Comparison of ENCODE assay signal across 1 cellular context in genomic region chr10:49187950-49188761, GRCh38.
TF ChIP-seq lines count a peak whose summit lies in the region.

TMEM273 (minus strand) TSS chr10:49188391; CDS start chr10:49188336, 55 bp downstream.

TF ChIP-seq in GM12878, 131 proteins besides CTCF, POLR2A, EP300 and RAD21 (continued from another document):
- TF ChIP-seq HSF1 (IDR thresholded peaks at IDR 0.05; ENCODE audit: low read depth, low read length) (no peak), KDM1A (IDR thresholded peaks at IDR 0.05; ENCODE audit: borderline replicate concordance) (no peak), ZNF217 (IDR thresholded peaks at IDR 0.05) (no peak), MTA2 (IDR thresholded peaks at IDR 0.05; ENCODE audit: low read depth) (peak; percentile 35; the same call in 1 of the 2 replicates), POU2F2 (IDR thresholded peaks at IDR 0.05; ENCODE audit: borderline replicate concordance, low read depth, low read length) (0 out of 3 replicates have a peak, but pooled peaks have one; percentile 18), RUNX3 (IDR thresholded peaks at IDR 0.05; ENCODE audit: low read length) (peak; percentile 44), ETV6 (conservative IDR thresholded peaks at IDR 0.05 in 1 of 2, IDR thresholded peaks at IDR 0.05 in 1 of 2; ENCODE audit: borderline replicate concordance in 1 of 2, low read depth in 1 of 2) (no peak), USF2 (IDR thresholded peaks at IDR 0.05; ENCODE audit: borderline replicate concordance, low read depth, low read length) (peak; percentile 97), BACH1 (IDR thresholded peaks at IDR 0.05; ENCODE audit: borderline replicate concordance) (peak; percentile 46; the same call in 1 of the 2 replicates), TCF7 (IDR thresholded peaks at IDR 0.05; ENCODE audit: borderline replicate concordance) (no peak), MEF2B (IDR thresholded peaks at IDR 0.05; ENCODE audit: partially characterized antibody, poor library complexity, severe bottlenecking) (peak; percentile 92), ZSCAN29 (IDR thresholded peaks at IDR 0.05) (no peak), CHD4 (IDR thresholded peaks at IDR 0.05) (no peak), RAD51 (IDR thresholded peaks at IDR 0.05) (peak; percentile 99), NBN (IDR thresholded peaks at IDR 0.05) (peak; percentile 74), BHLHE40 (IDR thresholded peaks at IDR 0.05; ENCODE audit: borderline replicate concordance in 1 of 2, low read depth in 2 of 2, low read length in 1 of 2) (peak; percentile 79 to 83), YBX1 (IDR thresholded peaks at IDR 0.05) (no peak), ATF7 (IDR thresholded peaks at IDR 0.05; ENCODE audit: low read depth) (peak; percentile 48; the same call in 1 of the 2 replicates), PKNOX1 (IDR thresholded peaks at IDR 0.05) (peak; percentile 74), IKZF1 (conservative IDR thresholded peaks at IDR 0.05) (peak; percentile 77), SPI1 (IDR thresholded peaks at IDR 0.05; ENCODE audit: borderline replicate concordance, insufficient read depth, low read depth, low read length) (peak; percentile 70; the same call in 1 of the 2 replicates), IKZF2 (IDR thresholded peaks at IDR 0.05) (peak; percentile 30 to 59; a peak in 3 of 4 replicates), RBBP5 (conservative IDR thresholded peaks at IDR 0.05) (no peak), NFIC (IDR thresholded peaks at IDR 0.05; ENCODE audit: low read depth, low read length) (no peak), STAT1 (conservative IDR thresholded peaks at IDR 0.05) (no peak), GABPA (IDR thresholded peaks at IDR 0.05; ENCODE audit: low read depth) (no peak), RB1 (IDR thresholded peaks at IDR 0.05; ENCODE audit: borderline replicate concordance) (peak; percentile 65; the same call in 1 of the 2 replicates), USF1 (IDR thresholded peaks at IDR 0.05; ENCODE audit: borderline replicate concordance, extremely low read length, insufficient read depth, low read depth, low read length) (peak; percentile 92), POLR2AphosphoS2 (IDR thresholded peaks at IDR 0.05; ENCODE audit: low read depth, low read length) (peak; percentile 82; the same call in 1 of the 2 replicates), POLR2AphosphoS5 (IDR thresholded peaks at IDR 0.05; ENCODE audit: low read length) (peak; percentile 87), HDGF (IDR thresholded peaks at IDR 0.05) (peak; percentile 74; the same call in 1 of the 2 replicates), TCF3 (IDR thresholded peaks at IDR 0.05; ENCODE audit: borderline replicate concordance, insufficient read depth, low read depth, low read length) (no peak), TARDBP (IDR thresholded peaks at IDR 0.05; ENCODE audit: borderline replicate concordance) (no peak), RELB (IDR thresholded peaks at IDR 0.05; ENCODE audit: low read depth) (peak; percentile 67; the same call in 1 of the 2 replicates), JUND (IDR thresholded peaks at IDR 0.05; ENCODE audit: low read depth, low read length) (no peak)
